In the genomic region with DNA sequence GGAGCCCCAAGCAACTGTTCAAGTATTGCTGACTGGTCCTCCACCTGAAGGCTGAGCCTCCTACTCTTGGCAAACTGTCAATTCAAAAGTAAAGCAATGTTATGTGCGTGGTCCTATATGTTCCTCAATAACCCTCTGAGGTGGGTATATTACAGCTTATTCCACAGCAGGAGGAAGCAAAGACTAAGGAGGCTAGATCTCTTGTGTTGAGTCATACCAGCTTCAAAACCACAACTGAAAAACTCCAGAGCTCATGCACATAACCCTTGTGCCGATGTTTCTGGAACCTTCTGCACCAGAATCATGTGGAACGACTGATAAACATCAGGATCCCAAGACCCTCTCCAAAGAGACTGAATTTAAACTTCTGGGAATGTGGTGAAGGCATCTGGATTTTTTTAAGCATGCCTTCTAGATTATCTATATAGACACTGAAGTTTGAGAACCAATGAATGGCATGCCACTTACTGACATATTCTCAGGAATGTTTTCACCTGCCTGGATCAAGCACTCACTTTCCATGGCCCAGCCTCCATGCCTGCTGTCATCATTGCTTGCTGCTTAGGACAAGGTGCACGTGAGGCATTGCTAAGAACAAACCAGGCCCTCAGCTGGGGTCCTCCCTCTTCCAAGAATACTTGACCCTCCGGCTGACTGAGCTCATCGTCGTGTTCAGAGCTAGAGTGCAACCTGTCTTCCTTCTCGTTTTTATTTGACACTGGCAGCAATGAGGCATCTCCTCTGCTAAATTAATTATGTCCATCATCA, we compare ENCODE assay signal across 24 cellular contexts.
DNase-seq lines count a peak whose midpoint lies in the region; ATAC-seq and TF ChIP-seq lines count a peak whose summit lies in the region.
"Had no signal": no experiment of that assay in that cellular context is flagged by ENCODE, and none has a peak within 500 bp of the region (broad histone marks: within the 10 kb centered on the region; RNA-seq: fewer than 3 reads in every experiment).

No MANE protein-coding gene starts in this region.

- DNase-seq in activated CD8-positive, alpha-beta memory T cell treated with anti-CD3 and anti-CD28 coated beads, Interleukin-2, amount 10 ng/mL, durations not matched to agents 7 days and 5 days, result peak; percentile 37
- no peak for DNase-seq in activated CD8-positive, alpha-beta memory T cell treated with anti-CD3 and anti-CD28 coated beads, Interleukin-2, amount 50 U/mL, for 4 hours
- peak; percentile 85 for DNase-seq in NOMO-1 treated with DMSO at 0.1 percent for 48 hours (lab: John Stamatoyannopoulos, UW; ENCODE audit: unreplicated experiment)
- DNase-seq in activated CD8-positive, alpha-beta T cell treated with anti-CD3 and anti-CD28 coated beads for 36 hours, result no peak
- DNase-seq in Right ventricle myocardium superior, result no peak
- no peak for DNase-seq in HT-29 (ENCODE audit: low spot score)
- DNase-seq in NAMALWA (ENCODE audit: low spot score), result no peak
- DNase-seq: activated CD4-positive, CD25-positive, alpha-beta regulatory T cell treated with anti-CD3 and anti-CD28 coated beads, Interleukin-2, amount 50 U/mL, for 72 hours; activated effector memory CD4-positive, alpha-beta T cell treated with Interleukin-2 at 50 U/mL for 16 hours; adrenal gland; BE2C; Caco-2; central memory CD4-positive, alpha-beta T cell; dorsolateral prefrontal cortex; foreskin melanocyte; left cardiac atrium; mesenchymal stem cell; naive thymus-derived CD8-positive, alpha-beta T cell; NCI-H1436 treated with DMSO at 0.1 percent for 48 hours; NCI-H2171 treated with DMSO at 0.1 percent for 48 hours; PC-3; T1000 had no signal

- no peaks in the 10 kb centered on the region for H3K36me3 ChIP-seq in neutrophil
- H3K36me3 ChIP-seq: adrenal gland, BE2C, HAP-1 had no signal

- no peak overlapping the region for H3K27ac Mint-ChIP-seq in activated CD8-positive, alpha-beta memory T cell treated with anti-CD3 and anti-CD28 coated beads, Interleukin-2, amount 10 ng/mL, durations not matched to agents 7 days and 5 days
- H3K27ac Mint-ChIP-seq in activated CD8-positive, alpha-beta T cell treated with anti-CD3 and anti-CD28 coated beads for 36 hours, result no peak overlapping the region

- H3K9me3 ChIP-seq in neutrophil, result no peaks in the 10 kb centered on the region
- H3K9me3 ChIP-seq: adrenal gland, BE2C, Caco-2, HAP-1 had no signal

- POLR2A ChIA-PET in activated CD8-positive, alpha-beta T cell treated with anti-CD3 and anti-CD28 coated beads for 36 hours (lab: Charles Lee), result no interaction called here

- CTCF ChIA-PET in activated CD8-positive, alpha-beta memory T cell treated with anti-CD3 and anti-CD28 coated beads, Interleukin-2, amount 10 ng/mL, durations not matched to agents 7 days and 5 days (lab: Charles Lee), result no interaction called here
- CTCF ChIA-PET in activated CD8-positive, alpha-beta T cell treated with anti-CD3 and anti-CD28 coated beads for 36 hours (lab: Charles Lee), result interaction anchor here (1.5 kb wide), 1 partner anchor 9 kb away, joined by 3 read pairs; no protein-coding TSS in a partner anchor

- ATAC-seq in activated CD8-positive, alpha-beta memory T cell treated with anti-CD3 and anti-CD28 coated beads, Interleukin-2, amount 10 ng/mL, durations not matched to agents 7 days and 5 days, result peak; percentile 73
- ATAC-seq in activated CD8-positive, alpha-beta T cell treated with anti-CD3 and anti-CD28 coated beads for 36 hours, result peak; percentile 39
- ATAC-seq in Right ventricle myocardium superior (ENCODE audit: poor library complexity), result no peak
- ATAC-seq: left cardiac atrium, PC-3 had no signal

- no peak overlapping the region for H3K4me3 Mint-ChIP-seq in activated CD8-positive, alpha-beta memory T cell treated with anti-CD3 and anti-CD28 coated beads, Interleukin-2, amount 10 ng/mL, durations not matched to agents 7 days and 5 days
- no peak overlapping the region for H3K4me3 Mint-ChIP-seq in activated CD8-positive, alpha-beta T cell treated with anti-CD3 and anti-CD28 coated beads for 36 hours
- H3K4me3 Mint-ChIP-seq: naive thymus-derived CD8-positive, alpha-beta T cell had no signal

- no peak for TF ChIP-seq CTCF in activated CD8-positive, alpha-beta T cell treated with anti-CD3 and anti-CD28 coated beads for 36 hours (IDR thresholded peaks at IDR 0.05)
- TF ChIP-seq CTCF in neutrophil (IDR thresholded peaks at IDR 0.05), result no peak

- intact Hi-C loops in activated CD8-positive, alpha-beta T cell treated with anti-CD3 and anti-CD28 coated beads for 36 hours (cut with micrococcal nuclease), result no loop called here
- intact Hi-C loops in Right ventricle myocardium superior (cut with DNase I), result no loop called here

- H3K4me1 Mint-ChIP-seq in activated CD8-positive, alpha-beta memory T cell treated with anti-CD3 and anti-CD28 coated beads, Interleukin-2, amount 10 ng/mL, durations not matched to agents 7 days and 5 days, result peaks cover 26% of the 10 kb centered on the region
- H3K4me1 Mint-ChIP-seq in activated CD8-positive, alpha-beta T cell treated with anti-CD3 and anti-CD28 coated beads for 36 hours (ENCODE audit: low read depth), result peaks cover 6% of the 10 kb centered on the region

- no peak overlapping the region for H3K4me3 ChIP-seq in neutrophil (ENCODE audit: low read depth in 1 of 2, low read length in 1 of 2)
- H3K4me3 ChIP-seq: adrenal gland, dorsolateral prefrontal cortex, HAP-1 had no signal

- H3K27me3 ChIP-seq in neutrophil, result no peaks in the 10 kb centered on the region
- H3K27me3 ChIP-seq: adrenal gland, BE2C had no signal

- H3K9me3 Mint-ChIP-seq in activated CD8-positive, alpha-beta memory T cell treated with anti-CD3 and anti-CD28 coated beads, Interleukin-2, amount 10 ng/mL, durations not matched to agents 7 days and 5 days (ENCODE audit: low read depth), result peaks cover 12% of the 10 kb centered on the region
- H3K9me3 Mint-ChIP-seq in activated CD8-positive, alpha-beta T cell treated with anti-CD3 and anti-CD28 coated beads for 36 hours, result peaks cover 8% of the 10 kb centered on the region

- no peaks in the 10 kb centered on the region for H3K27me3 Mint-ChIP-seq in activated CD8-positive, alpha-beta memory T cell treated with anti-CD3 and anti-CD28 coated beads, Interleukin-2, amount 10 ng/mL, durations not matched to agents 7 days and 5 days
- no peaks in the 10 kb centered on the region for H3K27me3 Mint-ChIP-seq in activated CD8-positive, alpha-beta T cell treated with anti-CD3 and anti-CD28 coated beads for 36 hours
- H3K27me3 Mint-ChIP-seq: naive thymus-derived CD8-positive, alpha-beta T cell had no signal

- peak overlapping the region; percentile 85 for H3K27ac ChIP-seq in neutrophil
- H3K27ac ChIP-seq: adrenal gland, dorsolateral prefrontal cortex had no signal

- peaks cover 11% of the 10 kb centered on the region for H3K36me3 Mint-ChIP-seq in activated CD8-positive, alpha-beta memory T cell treated with anti-CD3 and anti-CD28 coated beads, Interleukin-2, amount 10 ng/mL, durations not matched to agents 7 days and 5 days
- H3K36me3 Mint-ChIP-seq in activated CD8-positive, alpha-beta T cell treated with anti-CD3 and anti-CD28 coated beads for 36 hours (ENCODE audit: low read depth), result peaks cover 3% of the 10 kb centered on the region

- peaks cover 8 to 58% of the 10 kb centered on the region in 2 experiments for H3K4me1 ChIP-seq in neutrophil (ENCODE audit: control insufficient read depth in 1 of 2, insufficient read depth in 1 of 2, low read depth in 1 of 2, low read length in 1 of 2)
- H3K4me1 ChIP-seq: adrenal gland, BE2C, Caco-2, HAP-1 had no signal

Comparison
In these comparisons a context has a peak if more than half of its experiments do, and no peak if none do; other contexts are left out.
1. DNase-seq: peak in activated CD8-positive, alpha-beta memory T cell treated with anti-CD3 and anti-CD28 coated beads, Interleukin-2, amount 10 ng/mL, durations not matched to agents 7 days and 5 days (single experiment) and NOMO-1 treated with DMSO at 0.1 percent for 48 hours (single experiment); none in activated CD8-positive, alpha-beta memory T cell treated with anti-CD3 and anti-CD28 coated beads, Interleukin-2, amount 50 U/mL, for 4 hours (single experiment), activated CD8-positive, alpha-beta T cell treated with anti-CD3 and anti-CD28 coated beads for 36 hours (single experiment), Right ventricle myocardium superior (single experiment), HT-29 (single experiment) and NAMALWA (single experiment).